20 cellular contexts compared by ENCODE assay signal in genomic region chr1:156543066-156543465, GRCh38. TPM values are rescaled to one million over a fixed set of nuclear protein-coding genes. Genes with fewer than 3 reads are reported as not detected.
DNase-seq lines count a peak whose midpoint lies in the region; ATAC-seq and TF ChIP-seq lines count a peak whose summit lies in the region.
"Had no signal": no experiment of that assay in that cellular context is flagged by ENCODE, and none has a peak within 500 bp of the region (broad histone marks: within the 10 kb centered on the region; RNA-seq: fewer than 3 reads in every experiment).

No MANE protein-coding gene starts in this region.

- H3K27me3 Mint-ChIP-seq in activated naive CD8-positive, alpha-beta T cell treated with anti-CD3 and anti-CD28 coated beads, Interleukin-2, amount 10 ng/mL, durations not matched to agents 7 days and 5 days, result no peaks in the 10 kb centered on the region
- no peaks in the 10 kb centered on the region for H3K27me3 Mint-ChIP-seq in activated naive CD8-positive, alpha-beta T cell treated with anti-CD3 and anti-CD28 coated beads, Interleukin-2, amount 50 U/mL, for 24 hours
- peaks cover 1% of the 10 kb centered on the region for H3K27me3 Mint-ChIP-seq in endothelial cell (ENCODE audit: unreplicated experiment)
- H3K27me3 Mint-ChIP-seq in neural progenitor cell (ENCODE audit: insufficient read depth, low read depth), result peaks cover 7% of the 10 kb centered on the region

- no peaks in the 10 kb centered on the region for H3K27me3 ChIP-seq in neural progenitor cell
- H3K27me3 ChIP-seq: BLaER1 had no signal

- no peaks in the 10 kb centered on the region for H3K79me2 ChIP-seq in neural progenitor cell (ENCODE audit: low read depth)

- no peak for ATAC-seq in activated naive CD8-positive, alpha-beta T cell treated with anti-CD3 and anti-CD28 coated beads, Interleukin-2, amount 10 ng/mL, durations not matched to agents 7 days and 5 days (ENCODE audit: low read depth)
- no peak for ATAC-seq in activated naive CD8-positive, alpha-beta T cell treated with anti-CD3 and anti-CD28 coated beads, Interleukin-2, amount 50 U/mL, for 24 hours
- ATAC-seq in HG03045 (IDR thresholded peaks at IDR 0.05; ENCODE audit: unreplicated experiment) (no peak), HG03460 (IDR thresholded peaks at IDR 0.05; ENCODE audit: unreplicated experiment) (no peak)
- ATAC-seq: GM23338, Panc1 had no signal

- H3K9me3 Mint-ChIP-seq in activated naive CD8-positive, alpha-beta T cell treated with anti-CD3 and anti-CD28 coated beads, Interleukin-2, amount 10 ng/mL, durations not matched to agents 7 days and 5 days, result no peaks in the 10 kb centered on the region
- H3K9me3 Mint-ChIP-seq in activated naive CD8-positive, alpha-beta T cell treated with anti-CD3 and anti-CD28 coated beads, Interleukin-2, amount 50 U/mL, for 24 hours, result no peaks in the 10 kb centered on the region
- no peaks in the 10 kb centered on the region for H3K9me3 Mint-ChIP-seq in endothelial cell (ENCODE audit: unreplicated experiment)
- H3K9me3 Mint-ChIP-seq in neural progenitor cell, result no peaks in the 10 kb centered on the region
- H3K9me3 Mint-ChIP-seq: GM23338 had no signal

- no peak overlapping the region for H3K4me3 Mint-ChIP-seq in activated naive CD8-positive, alpha-beta T cell treated with anti-CD3 and anti-CD28 coated beads, Interleukin-2, amount 10 ng/mL, durations not matched to agents 7 days and 5 days
- H3K4me3 Mint-ChIP-seq in activated naive CD8-positive, alpha-beta T cell treated with anti-CD3 and anti-CD28 coated beads, Interleukin-2, amount 50 U/mL, for 24 hours, result no peak overlapping the region
- H3K4me3 Mint-ChIP-seq in endothelial cell (ENCODE audit: unreplicated experiment), result peak overlapping the region; percentile 21
- H3K4me3 Mint-ChIP-seq in neural progenitor cell, result no peak overlapping the region
- H3K4me3 Mint-ChIP-seq: GM23338 had no signal

- no peak overlapping the region for H3K27ac ChIP-seq in neural progenitor cell
- H3K27ac ChIP-seq: BLaER1 had no signal

- H3K4me1 ChIP-seq in neural progenitor cell, result no peaks in the 10 kb centered on the region

- H3K9me3 ChIP-seq in neural progenitor cell (ENCODE audit: low read depth), result no peaks in the 10 kb centered on the region
- H3K9me3 ChIP-seq: BLaER1, SK-N-SH had no signal

- POLR2A ChIA-PET in activated naive CD8-positive, alpha-beta T cell treated with anti-CD3 and anti-CD28 coated beads, Interleukin-2, amount 10 ng/mL, durations not matched to agents 7 days and 5 days (lab: Charles Lee), result no interaction called here

- H3K4me2 ChIP-seq in neural progenitor cell, result no peak overlapping the region
- H3K4me2 ChIP-seq: BLaER1, GM23338, SK-N-SH had no signal

- H3F3A ChIP-seq in neural progenitor cell (ENCODE audit: low read depth), result no peaks in the 10 kb centered on the region

- no peak overlapping the region for H2AFZ ChIP-seq in neural progenitor cell (replicated peaks)
- H2AFZ ChIP-seq: GM23338 had no signal

- H3K36me3 Mint-ChIP-seq in activated naive CD8-positive, alpha-beta T cell treated with anti-CD3 and anti-CD28 coated beads, Interleukin-2, amount 10 ng/mL, durations not matched to agents 7 days and 5 days, result peaks cover 44% of the 10 kb centered on the region
- no peaks in the 10 kb centered on the region for H3K36me3 Mint-ChIP-seq in activated naive CD8-positive, alpha-beta T cell treated with anti-CD3 and anti-CD28 coated beads, Interleukin-2, amount 50 U/mL, for 24 hours (ENCODE audit: low read depth)
- H3K36me3 Mint-ChIP-seq in endothelial cell (ENCODE audit: low read depth, unreplicated experiment) (peaks cover 22% of the 10 kb centered on the region), neural progenitor cell (peaks cover 39% of the 10 kb centered on the region)

- peak overlapping the region; percentile 17 for H3K27ac Mint-ChIP-seq in activated naive CD8-positive, alpha-beta T cell treated with anti-CD3 and anti-CD28 coated beads, Interleukin-2, amount 10 ng/mL, durations not matched to agents 7 days and 5 days
- no peak overlapping the region for H3K27ac Mint-ChIP-seq in activated naive CD8-positive, alpha-beta T cell treated with anti-CD3 and anti-CD28 coated beads, Interleukin-2, amount 50 U/mL, for 24 hours
- H3K27ac Mint-ChIP-seq in endothelial cell (ENCODE audit: unreplicated experiment) (peak overlapping the region; percentile 33), neural progenitor cell (peak overlapping the region; percentile 5)
- H3K27ac Mint-ChIP-seq: GM23338 had no signal

- H4K20me1 ChIP-seq in neural progenitor cell (ENCODE audit: low read depth), result no peaks in the 10 kb centered on the region
- H4K20me1 ChIP-seq: BLaER1 had no signal

- H3K4me3 ChIP-seq in neural progenitor cell, result no peak overlapping the region
- H3K4me3 ChIP-seq: BLaER1, GM23338 had no signal

- TF ChIP-seq CTCF in endothelial cell (IDR thresholded peaks at IDR 0.05; ENCODE audit: unreplicated experiment), result no peak
- no peak for TF ChIP-seq CTCF in neural progenitor cell (IDR thresholded peaks at IDR 0.05)

- H3K4me1 Mint-ChIP-seq in activated naive CD8-positive, alpha-beta T cell treated with anti-CD3 and anti-CD28 coated beads, Interleukin-2, amount 10 ng/mL, durations not matched to agents 7 days and 5 days, result peaks cover 17% of the 10 kb centered on the region
- H3K4me1 Mint-ChIP-seq in activated naive CD8-positive, alpha-beta T cell treated with anti-CD3 and anti-CD28 coated beads, Interleukin-2, amount 50 U/mL, for 24 hours, result no peaks in the 10 kb centered on the region
- H3K4me1 Mint-ChIP-seq in endothelial cell (ENCODE audit: unreplicated experiment) (peaks cover 35% of the 10 kb centered on the region), neural progenitor cell (no peaks in the 10 kb centered on the region)

- no peak for DNase-seq in activated naive CD8-positive, alpha-beta T cell treated with anti-CD3 and anti-CD28 coated beads, Interleukin-2, amount 10 ng/mL, durations not matched to agents 7 days and 5 days
- no peak for DNase-seq in activated naive CD8-positive, alpha-beta T cell treated with anti-CD3 and anti-CD28 coated beads, Interleukin-2, amount 50 U/mL, for 24 hours
- DNase-seq in endothelial cell (ENCODE audit: low spot score), result no peak
- DNase-seq in neural progenitor cell (ENCODE audit: low spot score), result no peak
- no peak for DNase-seq in RPMI8226
- no peak for DNase-seq in KG1 (lab: John Stamatoyannopoulos, UW)
- DNase-seq: DMS79 treated with DMSO at 0.1 percent for 48 hours, KBM-7, NCI-H1436 treated with DMSO at 0.1 percent for 48 hours, NCI-H2029 treated with DMSO at 0.1 percent for 48 hours, NCI-H510A treated with DMSO at 0.1 percent for 48 hours, NCI-H82, Right ventricle myocardium superior, SK-N-SH had no signal

- H3K36me3 ChIP-seq in neural progenitor cell, result no peaks in the 10 kb centered on the region

- H3K9ac ChIP-seq in neural progenitor cell, result no peak overlapping the region
- H3K9ac ChIP-seq: BLaER1, SK-N-SH had no signal

RNA-seq across cellular contexts. Expression of gene IQGAP3, which starts 29.3 kb away (rescaled TPM):
- total RNA-seq in activated naive CD8-positive, alpha-beta T cell treated with anti-CD3 and anti-CD28 coated beads, Interleukin-2, amount 10 ng/mL, durations not matched to agents 7 days and 5 days, result 10 to 100 TPM; 26.1 to 30.3 TPM
- 13.1 TPM for total RNA-seq in endothelial cell (ENCODE audit: unreplicated experiment)
- total RNA-seq in neural progenitor cell (ENCODE audit: low replicate concordance), result 31.5 and 59.2 TPM in 2 replicates

RNA-seq across cellular contexts. Expression of gene TTC24, which starts 36.5 kb away (rescaled TPM):
- total RNA-seq in activated naive CD8-positive, alpha-beta T cell treated with anti-CD3 and anti-CD28 coated beads, Interleukin-2, amount 10 ng/mL, durations not matched to agents 7 days and 5 days, result 10 to 100 TPM; 22.7 to 24.1 TPM
- total RNA-seq in endothelial cell (ENCODE audit: unreplicated experiment) (not detected), neural progenitor cell (ENCODE audit: low replicate concordance) (not detected in 2 replicates)
- total RNA-seq: A172, GM23338, Right ventricle myocardium superior had no signal

RNA-seq across cellular contexts. Expression of gene MEF2D, which starts 42.5 kb away (rescaled TPM):
- total RNA-seq in activated naive CD8-positive, alpha-beta T cell treated with anti-CD3 and anti-CD28 coated beads, Interleukin-2, amount 10 ng/mL, durations not matched to agents 7 days and 5 days, result 10 to 100 TPM; 52.4 to 54.4 TPM
- total RNA-seq in endothelial cell (ENCODE audit: unreplicated experiment) (45.2 TPM), neural progenitor cell (ENCODE audit: low replicate concordance) (1.8 and 7.1 TPM in 2 replicates)

RNA-seq across cellular contexts. Expression of gene NAXE, which starts 48.5 kb away (rescaled TPM):
- total RNA-seq in activated naive CD8-positive, alpha-beta T cell treated with anti-CD3 and anti-CD28 coated beads, Interleukin-2, amount 10 ng/mL, durations not matched to agents 7 days and 5 days, result 10 to 100 TPM; 53.8 TPM
- total RNA-seq in endothelial cell (ENCODE audit: unreplicated experiment) (190 TPM), neural progenitor cell (ENCODE audit: low replicate concordance) (32.8 and 51.3 TPM in 2 replicates)

RNA-seq across cellular contexts. Expression of gene GPATCH4, which starts 58.2 kb away (rescaled TPM):
- 10 to 100 TPM; 29.7 to 31.1 TPM for total RNA-seq in activated naive CD8-positive, alpha-beta T cell treated with anti-CD3 and anti-CD28 coated beads, Interleukin-2, amount 10 ng/mL, durations not matched to agents 7 days and 5 days
- 18.6 TPM for total RNA-seq in endothelial cell (ENCODE audit: unreplicated experiment)
- 17.2 and 18.6 TPM in 2 replicates for total RNA-seq in neural progenitor cell (ENCODE audit: low replicate concordance)

Comparison
In these comparisons a context has a peak if more than half of its experiments do, and no peak if none do; other contexts are left out.
1. RNA of gene TTC24, which starts 36.5 kb away (total RNA-seq): 22.7 to 24.1 TPM in activated naive CD8-positive, alpha-beta T cell treated with anti-CD3 and anti-CD28 coated beads, Interleukin-2, amount 10 ng/mL, durations not matched to agents 7 days and 5 days; not detected in endothelial cell (single experiment) and not detected in neural progenitor cell; every median in the first group is over 10 times any median in the second.